Comparison of ENCODE assay signal across 27 cellular contexts in genomic region chrX:37553476-37553875, GRCh38.
"Had no signal": no experiment of that assay in that cellular context is flagged by ENCODE, and none has a peak within 500 bp of the region (broad histone marks: within the 10 kb centered on the region; RNA-seq: fewer than 3 reads in every experiment).

No MANE protein-coding gene starts in this region.

- ATAC-seq: activated T-cell treated with anti-CD3 and anti-CD28 coated beads, Interleukin-2, amount 50 U/mL, for 72 hours; gastroesophageal sphincter; heart right ventricle; T-helper 17 cell had no signal

- FAIRE-seq: bronchial epithelial cell had no signal

- H2AFZ ChIP-seq: hepatocyte had no signal

- H3K4me1 ChIP-seq: esophagus muscularis mucosa, gastroesophageal sphincter, heart right ventricle had no signal

- H3K36me3 ChIP-seq: brain microvascular endothelial cell, esophagus muscularis mucosa, gastroesophageal sphincter, heart right ventricle had no signal

- H3K4me3 ChIP-seq: coronary artery, dorsolateral prefrontal cortex, esophagus muscularis mucosa, gastroesophageal sphincter, heart right ventricle, hepatocyte had no signal

- H3K9me3 ChIP-seq: esophagus muscularis mucosa, gastroesophageal sphincter, heart right ventricle had no signal

- H3K27ac ChIP-seq: brain microvascular endothelial cell, coronary artery, dorsolateral prefrontal cortex, esophagus muscularis mucosa, gastroesophageal sphincter, heart right ventricle, hepatocyte had no signal

- DNase-seq: activated CD4-positive, alpha-beta memory T cell treated with anti-CD3 and anti-CD28 coated beads, Interleukin-2, amount 10 ng/mL, durations not matched to agents 7 days and 5 days; activated CD4-positive, alpha-beta T cell treated with anti-CD3 and anti-CD28 coated beads for 1 hour; activated CD4-positive, alpha-beta T cell treated with anti-CD3 and anti-CD28 coated beads for 4 hours; activated CD4-positive, alpha-beta T cell treated with anti-CD3 and anti-CD28 coated beads, Interleukin-2, amount 10 ng/mL, durations not matched to agents 7 days and 5 days; activated CD4-positive, alpha-beta T cell treated with anti-CD3 and anti-CD28 coated beads, Interleukin-2, amount 50 U/mL, for 4 hours; activated CD8-positive, alpha-beta memory T cell treated with anti-CD3 and anti-CD28 coated beads, Interleukin-2, amount 50 U/mL, for 48 hours; activated gamma-delta T cell; activated naive CD4-positive, alpha-beta T cell treated with anti-CD3 and anti-CD28 coated beads, Interleukin-2, amount 50 U/mL, for 16 hours; activated naive CD4-positive, alpha-beta T cell treated with Interleukin-2 at 50 U/mL for 16 hours; activated T-cell treated with anti-CD3 and anti-CD28 coated beads for 4 hours; activated T-cell treated with anti-CD3 and anti-CD28 coated beads, Interleukin-2, amount 50 U/mL, for 24 hours; activated T-cell treated with anti-CD3 and anti-CD28 coated beads, Interleukin-2, amount 50 U/mL, for 72 hours; amniotic stem cell; anterior cingulate cortex; brain microvascular endothelial cell; dorsolateral prefrontal cortex; effector memory CD4-positive, alpha-beta T cell; erythroblast; foreskin melanocyte; heart right ventricle; T-helper 17 cell; T1000 had no signal

- H3K4me2 ChIP-seq: hepatocyte had no signal

- H3K27me3 ChIP-seq: brain microvascular endothelial cell, esophagus muscularis mucosa, gastroesophageal sphincter, hepatocyte had no signal

- H3K79me2 ChIP-seq: hepatocyte had no signal
